Comparison of ENCODE assay signal across 27 cellular contexts in the genomic region with DNA sequence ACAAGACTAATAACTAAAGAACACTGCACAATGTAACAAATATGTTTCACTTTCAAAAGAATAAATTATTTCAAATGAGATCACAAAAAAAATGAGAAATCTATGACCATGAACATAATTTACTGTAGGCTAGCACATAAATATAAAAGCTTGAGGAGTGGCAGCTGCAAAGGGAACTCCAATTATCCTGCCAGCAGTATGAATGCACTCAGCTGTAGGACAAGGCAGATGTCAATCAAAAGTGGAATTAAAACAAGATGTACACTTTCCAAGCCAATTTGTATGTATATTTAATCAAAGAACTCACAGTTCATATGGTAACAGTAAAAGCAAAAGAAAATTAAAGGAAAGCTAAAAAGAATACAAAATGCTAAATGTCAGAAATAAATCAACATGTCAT.
"Had no signal": no experiment of that assay in that cellular context is flagged by ENCODE, and none has a peak within 500 bp of the region (broad histone marks: within the 10 kb centered on the region; RNA-seq: fewer than 3 reads in every experiment).

No MANE protein-coding gene starts in this region.

- ATAC-seq: mucosa of descending colon; naive thymus-derived CD4-positive, alpha-beta T cell; natural killer cell treated with Interleukin-12 subunit alpha and Interleukin-12 subunit beta and Interleukin-15 and Interleukin-18, amount 100 ng/mL, for 72 hours; pancreas; right cardiac atrium; sciatic nerve; stimulated activated naive B cell treated with anti-CD40 and anti-IgM and Interleukin-4, amounts not matched to agents 10 μg/mL and 1 μg/mL and 100 μg/mL, for 72 hours; stimulated activated naive CD8-positive, alpha-beta T cell treated with anti-CD3 and anti-CD28 coated beads, Interleukin-15, Interleukin-2, amounts not matched to agents 100 U/mL and 50 U/mL, for 24 hours had no signal

- H3K27ac ChIP-seq: left ventricle myocardium inferior, pancreas, prostate gland, skin epidermis, stomach, testis, thyroid gland, transverse colon, upper lobe of left lung, vagina had no signal

- DNase-seq: islet precursor cell; left ventricle myocardium inferior; midbrain; mucosa of descending colon; naive thymus-derived CD4-positive, alpha-beta T cell; nucleus accumbens; pancreas; posterior cingulate gyrus; retina; right cardiac atrium; stimulated activated CD4-positive, alpha-beta T cell treated with anti-CD3 and anti-CD28 coated beads, Interleukin-12 subunit alpha, Interleukin-12 subunit beta, amount 100 ng/mL, for 4 hours; stimulated activated CD4-positive, alpha-beta T cell treated with anti-CD3 and anti-CD28 coated beads, Interleukin-15, amount 100 ng/mL, for 24 hours; stimulated activated CD4-positive, alpha-beta T cell treated with anti-CD3 and anti-CD28 coated beads, Interleukin-2, amount 100 ng/mL, for 24 hours; stimulated activated CD4-positive, alpha-beta T cell treated with anti-CD3 and anti-CD28 coated beads, Interleukin-4, amount 100 ng/mL, for 1 hour; stimulated activated naive B cell treated with anti-CD40 and anti-IgM and Interleukin-4, amounts not matched to agents 10 μg/mL and 1 μg/mL and 100 μg/mL, for 72 hours; stimulated activated naive CD8-positive, alpha-beta T cell treated with anti-CD3 and anti-CD28 coated beads, Interleukin-15, Interleukin-2, amounts not matched to agents 100 U/mL and 50 U/mL, for 24 hours; stomach; testis; thyroid gland; transverse colon; upper lobe of left lung had no signal

- H3K27me3 ChIP-seq: stomach, testis, thyroid gland, transverse colon, upper lobe of left lung, vagina had no signal

- H3K36me3 ChIP-seq: left ventricle myocardium inferior, pancreas, prostate gland, stomach, thyroid gland, transverse colon, upper lobe of left lung, vagina had no signal

- H3K4me1 ChIP-seq: pancreas, prostate gland, stomach, testis, thyroid gland, upper lobe of left lung had no signal

- H3K4me3 ChIP-seq: left ventricle myocardium inferior, lung, mucosa of descending colon, pancreas, prostate gland, skin epidermis, stomach, testis, thyroid gland, transverse colon, upper lobe of left lung, vagina had no signal

- H3K9me3 ChIP-seq: mucosa of descending colon, pancreas, prostate gland, stomach, testis, thyroid gland, transverse colon, upper lobe of left lung, vagina had no signal
